Comparison of ENCODE assay signal across 2 cellular contexts in the genomic region with DNA sequence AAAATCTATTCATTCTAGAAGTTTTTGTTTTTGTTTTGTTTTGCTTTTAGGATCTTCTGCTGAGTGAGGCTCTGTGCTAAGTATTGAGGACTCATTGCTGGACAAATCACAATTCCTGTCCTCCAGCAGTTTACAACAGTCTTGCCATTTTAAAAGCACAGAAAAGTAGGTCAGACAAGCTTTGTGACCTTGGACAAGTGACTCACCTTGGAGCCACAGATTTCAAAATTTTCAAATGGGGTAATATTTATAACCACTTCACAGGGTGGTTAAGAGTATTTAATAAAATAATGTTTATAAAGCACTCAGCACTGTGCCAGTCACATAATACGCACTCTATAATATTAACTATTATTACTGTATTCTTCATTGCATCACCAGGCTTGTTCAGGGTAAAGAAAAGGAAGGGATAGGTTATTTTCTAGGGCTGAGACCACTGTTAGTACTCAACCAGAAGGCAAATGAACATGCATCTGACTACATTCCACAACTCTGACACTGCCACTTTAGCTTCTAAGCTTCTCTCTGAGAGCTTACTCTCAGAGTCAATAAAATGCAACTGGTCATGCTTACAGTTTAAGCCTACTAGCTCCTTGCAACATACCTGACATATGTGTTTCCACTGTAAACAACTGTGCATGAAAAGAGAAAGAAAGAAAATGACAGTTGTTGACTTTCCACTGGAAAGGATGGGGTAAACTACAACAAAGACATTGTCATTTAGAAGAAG.
TF ChIP-seq lines count a peak whose summit lies in the region.

No MANE protein-coding gene starts in this region.

TF ChIP-seq in SK-N-SH treated with all-trans-retinoic acid at 6 μM for 48 hours, 23 proteins besides CTCF, POLR2A, EP300 and RAD21 (continued from another document):
- TF ChIP-seq, protein P1, sequence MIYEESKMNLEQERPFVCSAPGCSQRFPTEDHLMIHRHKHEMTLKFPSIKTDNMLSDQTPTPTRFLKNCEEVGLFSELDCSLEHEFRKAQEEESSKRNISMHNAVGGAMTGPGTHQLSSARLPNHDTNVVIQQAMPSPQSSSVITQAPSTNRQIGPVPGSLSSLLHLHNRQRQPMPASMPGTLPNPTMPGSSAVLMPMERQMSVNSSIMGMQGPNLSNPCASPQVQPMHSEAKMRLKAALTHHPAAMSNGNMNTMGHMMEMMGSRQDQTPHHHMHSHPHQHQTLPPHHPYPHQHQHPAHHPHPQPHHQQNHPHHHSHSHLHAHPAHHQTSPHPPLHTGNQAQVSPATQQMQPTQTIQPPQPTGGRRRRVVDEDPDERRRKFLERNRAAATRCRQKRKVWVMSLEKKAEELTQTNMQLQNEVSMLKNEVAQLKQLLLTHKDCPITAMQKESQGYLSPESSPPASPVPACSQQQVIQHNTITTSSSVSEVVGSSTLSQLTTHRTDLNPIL (CRISPR knock-in tag; IDR thresholded peaks at IDR 0.05; ENCODE audit: low read depth): no peak
- TF ChIP-seq, protein P2, sequence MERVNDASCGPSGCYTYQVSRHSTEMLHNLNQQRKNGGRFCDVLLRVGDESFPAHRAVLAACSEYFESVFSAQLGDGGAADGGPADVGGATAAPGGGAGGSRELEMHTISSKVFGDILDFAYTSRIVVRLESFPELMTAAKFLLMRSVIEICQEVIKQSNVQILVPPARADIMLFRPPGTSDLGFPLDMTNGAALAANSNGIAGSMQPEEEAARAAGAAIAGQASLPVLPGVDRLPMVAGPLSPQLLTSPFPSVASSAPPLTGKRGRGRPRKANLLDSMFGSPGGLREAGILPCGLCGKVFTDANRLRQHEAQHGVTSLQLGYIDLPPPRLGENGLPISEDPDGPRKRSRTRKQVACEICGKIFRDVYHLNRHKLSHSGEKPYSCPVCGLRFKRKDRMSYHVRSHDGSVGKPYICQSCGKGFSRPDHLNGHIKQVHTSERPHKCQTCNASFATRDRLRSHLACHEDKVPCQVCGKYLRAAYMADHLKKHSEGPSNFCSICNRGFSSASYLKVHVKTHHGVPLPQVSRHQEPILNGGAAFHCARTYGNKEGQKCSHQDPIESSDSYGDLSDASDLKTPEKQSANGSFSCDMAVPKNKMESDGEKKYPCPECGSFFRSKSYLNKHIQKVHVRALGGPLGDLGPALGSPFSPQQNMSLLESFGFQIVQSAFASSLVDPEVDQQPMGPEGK (CRISPR knock-in tag; IDR thresholded peaks at IDR 0.05; ENCODE audit: borderline replicate concordance): no peak
- TF ChIP-seq ZNF565 (CRISPR knock-in tag; conservative IDR thresholded peaks at IDR 0.05; ENCODE audit: low read depth) (no peak), ZC3H10 (CRISPR knock-in tag; IDR thresholded peaks at IDR 0.05) (no peak), TOX (CRISPR knock-in tag; IDR thresholded peaks at IDR 0.05; ENCODE audit: borderline replicate concordance) (no peak), ISL1 (CRISPR knock-in tag; IDR thresholded peaks at IDR 0.05) (no peak), TCF4 (CRISPR knock-in tag; IDR thresholded peaks at IDR 0.05; ENCODE audit: borderline replicate concordance) (no peak)
- TF ChIP-seq, protein P3, sequence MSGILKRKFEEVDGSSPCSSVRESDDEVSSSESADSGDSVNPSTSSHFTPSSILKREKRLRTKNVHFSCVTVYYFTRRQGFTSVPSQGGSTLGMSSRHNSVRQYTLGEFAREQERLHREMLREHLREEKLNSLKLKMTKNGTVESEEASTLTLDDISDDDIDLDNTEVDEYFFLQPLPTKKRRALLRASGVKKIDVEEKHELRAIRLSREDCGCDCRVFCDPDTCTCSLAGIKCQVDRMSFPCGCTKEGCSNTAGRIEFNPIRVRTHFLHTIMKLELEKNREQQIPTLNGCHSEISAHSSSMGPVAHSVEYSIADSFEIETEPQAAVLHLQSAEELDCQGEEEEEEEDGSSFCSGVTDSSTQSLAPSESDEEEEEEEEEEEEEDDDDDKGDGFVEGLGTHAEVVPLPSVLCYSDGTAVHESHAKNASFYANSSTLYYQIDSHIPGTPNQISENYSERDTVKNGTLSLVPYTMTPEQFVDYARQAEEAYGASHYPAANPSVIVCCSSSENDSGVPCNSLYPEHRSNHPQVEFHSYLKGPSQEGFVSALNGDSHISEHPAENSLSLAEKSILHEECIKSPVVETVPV (CRISPR knock-in tag; IDR thresholded peaks at IDR 0.05): no peak

TF ChIP-seq in SK-N-SH, 30 proteins besides CTCF, POLR2A, EP300 and RAD21 (continued from another document):
- TF ChIP-seq, protein P4, sequence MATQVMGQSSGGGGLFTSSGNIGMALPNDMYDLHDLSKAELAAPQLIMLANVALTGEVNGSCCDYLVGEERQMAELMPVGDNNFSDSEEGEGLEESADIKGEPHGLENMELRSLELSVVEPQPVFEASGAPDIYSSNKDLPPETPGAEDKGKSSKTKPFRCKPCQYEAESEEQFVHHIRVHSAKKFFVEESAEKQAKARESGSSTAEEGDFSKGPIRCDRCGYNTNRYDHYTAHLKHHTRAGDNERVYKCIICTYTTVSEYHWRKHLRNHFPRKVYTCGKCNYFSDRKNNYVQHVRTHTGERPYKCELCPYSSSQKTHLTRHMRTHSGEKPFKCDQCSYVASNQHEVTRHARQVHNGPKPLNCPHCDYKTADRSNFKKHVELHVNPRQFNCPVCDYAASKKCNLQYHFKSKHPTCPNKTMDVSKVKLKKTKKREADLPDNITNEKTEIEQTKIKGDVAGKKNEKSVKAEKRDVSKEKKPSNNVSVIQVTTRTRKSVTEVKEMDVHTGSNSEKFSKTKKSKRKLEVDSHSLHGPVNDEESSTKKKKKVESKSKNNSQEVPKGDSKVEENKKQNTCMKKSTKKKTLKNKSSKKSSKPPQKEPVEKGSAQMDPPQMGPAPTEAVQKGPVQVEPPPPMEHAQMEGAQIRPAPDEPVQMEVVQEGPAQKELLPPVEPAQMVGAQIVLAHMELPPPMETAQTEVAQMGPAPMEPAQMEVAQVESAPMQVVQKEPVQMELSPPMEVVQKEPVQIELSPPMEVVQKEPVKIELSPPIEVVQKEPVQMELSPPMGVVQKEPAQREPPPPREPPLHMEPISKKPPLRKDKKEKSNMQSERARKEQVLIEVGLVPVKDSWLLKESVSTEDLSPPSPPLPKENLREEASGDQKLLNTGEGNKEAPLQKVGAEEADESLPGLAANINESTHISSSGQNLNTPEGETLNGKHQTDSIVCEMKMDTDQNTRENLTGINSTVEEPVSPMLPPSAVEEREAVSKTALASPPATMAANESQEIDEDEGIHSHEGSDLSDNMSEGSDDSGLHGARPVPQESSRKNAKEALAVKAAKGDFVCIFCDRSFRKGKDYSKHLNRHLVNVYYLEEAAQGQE (IDR thresholded peaks at IDR 0.05; ENCODE audit: low read depth, low read length): no peak
- TF ChIP-seq NFIC (IDR thresholded peaks at IDR 0.05; ENCODE audit: borderline replicate concordance): no peak
- no peak for TF ChIP-seq RXRA (IDR thresholded peaks at IDR 0.05; ENCODE audit: borderline replicate concordance, low read depth)
